1 cellular context compared by ENCODE assay signal in genomic region chr11:330307-330693, GRCh38.
TF ChIP-seq lines count a peak whose summit lies in the region.

No MANE protein-coding gene starts in this region.

TF ChIP-seq in WTC11, 78 proteins besides CTCF, POLR2A, EP300 and RAD21 (continued from another document):
- no peak for TF ChIP-seq ZSCAN18 (CRISPR knock-in tag; IDR thresholded peaks at IDR 0.05)
- no peak for TF ChIP-seq CBFB (CRISPR knock-in tag; IDR thresholded peaks at IDR 0.05; ENCODE audit: low read depth)
- no peak for TF ChIP-seq OVOL2 (CRISPR knock-in tag; IDR thresholded peaks at IDR 0.05; ENCODE audit: borderline replicate concordance)
- TF ChIP-seq ATF3 (CRISPR knock-in tag; conservative IDR thresholded peaks at IDR 0.05), result no peak
- no peak for TF ChIP-seq E2F4 (CRISPR knock-in tag; IDR thresholded peaks at IDR 0.05; ENCODE audit: borderline replicate concordance, low read depth)
- no peak for TF ChIP-seq ERG (CRISPR knock-in tag; IDR thresholded peaks at IDR 0.05)
- TF ChIP-seq ZNF138 (CRISPR knock-in tag; conservative IDR thresholded peaks at IDR 0.05), result no peak
- TF ChIP-seq ZNF281 (CRISPR knock-in tag; IDR thresholded peaks at IDR 0.05), result no peak
- no peak for TF ChIP-seq NFE2L1 (CRISPR knock-in tag; IDR thresholded peaks at IDR 0.05)
